In the genomic region with DNA sequence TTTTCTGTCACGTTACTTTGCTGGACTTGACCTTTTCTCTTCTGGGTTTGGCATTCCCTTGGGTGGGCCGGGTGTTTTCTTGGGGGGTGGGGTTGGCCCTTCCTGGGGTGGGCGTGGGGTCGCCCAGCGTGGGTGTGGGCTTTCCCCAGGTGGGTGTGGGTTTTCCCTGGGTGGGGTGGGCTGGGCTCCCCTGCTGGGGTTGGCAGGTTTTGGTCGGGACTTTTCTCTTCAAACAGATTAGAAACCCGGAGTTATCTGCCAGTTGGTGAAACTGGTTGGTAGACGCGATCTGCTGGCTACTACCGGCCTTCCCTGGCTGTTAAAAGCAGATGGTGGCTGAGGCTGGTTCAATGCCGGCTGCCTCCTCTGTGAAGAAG, we compare ENCODE assay signal across 4 cellular contexts. TPM values are rescaled to one million over a fixed set of nuclear protein-coding genes. Genes with fewer than 3 reads are reported as not detected.
"Had no signal": no experiment of that assay in that cellular context is flagged by ENCODE, and none has a peak within 500 bp of the region (broad histone marks: within the 10 kb centered on the region; RNA-seq: fewer than 3 reads in every experiment).

A gene (plus strand): TSS at position 278 of the 377 bp plus-strand sequence. CDS start 52 bp downstream, at position 330.

RNA-seq across cellular contexts. Expression of the gene that starts here (rescaled TPM):
- total RNA-seq: HepG2, HT-29, IMR-90, K562 had no signal
- polyA plus RNA-seq: HepG2, IMR-90, K562 had no signal
